ENCODE assay signal across 13 cellular contexts in the genomic region with DNA sequence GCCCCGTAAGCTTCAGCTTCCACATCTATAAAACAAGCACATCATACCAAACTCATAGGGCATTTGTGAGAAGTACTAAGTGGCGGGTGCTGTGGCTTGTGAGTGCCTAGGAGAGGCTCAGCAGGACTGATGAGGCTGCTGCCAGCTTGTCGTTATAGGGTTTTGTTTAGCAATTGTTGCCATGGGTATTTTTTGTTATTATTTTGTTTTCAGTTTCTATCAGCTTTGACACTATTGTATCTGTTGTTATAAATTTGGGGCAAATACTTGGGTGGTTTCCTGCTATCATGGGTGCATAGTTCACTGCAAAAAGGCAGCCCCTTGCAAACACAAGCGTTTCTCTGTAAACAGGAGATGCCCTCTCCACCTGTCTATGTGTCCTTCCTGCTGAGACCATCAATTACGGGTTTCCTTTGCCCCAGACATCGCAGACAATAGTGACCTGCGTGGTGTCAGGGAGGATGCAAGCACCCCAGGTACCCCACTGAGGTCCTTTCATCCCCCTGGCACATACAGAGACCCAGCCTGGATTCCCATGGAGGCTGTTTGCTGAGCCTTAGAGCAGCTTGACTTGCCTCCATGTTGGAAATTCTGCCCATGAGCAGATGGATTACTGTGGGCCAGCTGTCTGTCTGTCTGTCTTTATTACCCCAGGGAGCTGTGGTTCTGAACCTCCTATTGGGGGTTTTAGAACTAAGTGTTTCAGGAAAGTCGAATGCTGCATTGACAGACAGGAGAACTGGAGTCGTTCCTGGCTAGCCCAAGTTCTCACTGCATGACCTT. TPM values are rescaled to one million over a fixed set of nuclear protein-coding genes. Genes with fewer than 3 reads are reported as not detected.
DNase-seq lines count a peak whose midpoint lies in the region; ATAC-seq and TF ChIP-seq lines count a peak whose summit lies in the region.
"Had no signal": no experiment of that assay in that cellular context is flagged by ENCODE, and none has a peak within 500 bp of the region (broad histone marks: within the 10 kb centered on the region; RNA-seq: fewer than 3 reads in every experiment).

No MANE protein-coding gene starts in this region.

- H3K27ac Mint-ChIP-seq in activated CD4-positive, alpha-beta memory T cell treated with anti-CD3 and anti-CD28 coated beads, Interleukin-2, amount 10 ng/mL, durations not matched to agents 7 days and 5 days, result peak overlapping the region; percentile 97

- no peaks in the 10 kb centered on the region for H4K20me1 ChIP-seq in DND-41 (ENCODE audit: insufficient read depth, low read length)

- H3K9ac ChIP-seq in DND-41 (ENCODE audit: low read depth, low read length) (peak overlapping the region; percentile 25; the same call in 1 of the 2 replicates), mucosa of rectum (ENCODE audit: low read depth in 1 of 2, low read length in 2 of 2) (peak overlapping the region in 1 of 2 donors; percentile 41)

- CTCF ChIA-PET in activated CD4-positive, alpha-beta memory T cell treated with anti-CD3 and anti-CD28 coated beads, Interleukin-2, amount 10 ng/mL, durations not matched to agents 7 days and 5 days (lab: Charles Lee), result interaction anchor here (1.2 to 4.6 kb wide), 5 partner anchors 8 to 27 kb away, joined by 3 to 33 read pairs (median 6); no protein-coding TSS in a partner anchor

- H3K9me3 ChIP-seq in DND-41 (ENCODE audit: insufficient read depth, low read length, severe bottlenecking), result no peaks in the 10 kb centered on the region
- no peaks in the 10 kb centered on the region for H3K9me3 ChIP-seq in mucosa of rectum (ENCODE audit: control insufficient read depth in 2 of 2, low read length in 2 of 2)

- H3K4me3 Mint-ChIP-seq in activated CD4-positive, alpha-beta memory T cell treated with anti-CD3 and anti-CD28 coated beads, Interleukin-2, amount 10 ng/mL, durations not matched to agents 7 days and 5 days, result no peak overlapping the region
- H3K4me3 Mint-ChIP-seq: neural crest cell had no signal

- H3K79me2 ChIP-seq in DND-41 (ENCODE audit: insufficient read depth, low read length), result peaks cover 17% of the 10 kb centered on the region

- TF ChIP-seq CTCF in DND-41 (IDR thresholded peaks at IDR 0.05; ENCODE audit: borderline replicate concordance, extremely low read depth, low read length, poor library complexity, severe bottlenecking), result no peak

- no peak overlapping the region for H3K4me2 ChIP-seq in DND-41 (ENCODE audit: insufficient read depth, low read length)

- H3K9me3 Mint-ChIP-seq in activated CD4-positive, alpha-beta memory T cell treated with anti-CD3 and anti-CD28 coated beads, Interleukin-2, amount 10 ng/mL, durations not matched to agents 7 days and 5 days, result no peaks in the 10 kb centered on the region
- H3K9me3 Mint-ChIP-seq: neural crest cell had no signal

- H3K36me3 Mint-ChIP-seq in activated CD4-positive, alpha-beta memory T cell treated with anti-CD3 and anti-CD28 coated beads, Interleukin-2, amount 10 ng/mL, durations not matched to agents 7 days and 5 days (ENCODE audit: low read depth), result peaks cover 7% of the 10 kb centered on the region

- H3K27ac ChIP-seq in DND-41 (ENCODE audit: low read length) (peak overlapping the region; percentile 84), mucosa of rectum (ENCODE audit: low read depth in 2 of 2, low read length in 2 of 2) (peak overlapping the region; percentile 30 to 63)
- H3K27ac ChIP-seq: brain microvascular endothelial cell had no signal

- H3K36me3 ChIP-seq in DND-41 (ENCODE audit: insufficient read depth, low read length) (no peaks in the 10 kb centered on the region), mucosa of rectum (ENCODE audit: control insufficient read depth in 2 of 2, insufficient read depth in 2 of 2, low read length in 2 of 2) (no peaks in the 10 kb centered on the region)
- H3K36me3 ChIP-seq: brain microvascular endothelial cell had no signal

- DNase-seq in DND-41, result no peak
- peak; percentile 68 for DNase-seq in NCI-H2029 (lab: John Stamatoyannopoulos, UW)
- DNase-seq in activated CD4-positive, alpha-beta memory T cell treated with anti-CD3 and anti-CD28 coated beads, Interleukin-2, amount 10 ng/mL, durations not matched to agents 7 days and 5 days, result peak; percentile 55
- DNase-seq in SW 1271 (lab: John Stamatoyannopoulos, UW), result no peak
- DNase-seq: brain microvascular endothelial cell, Karpas-422 had no signal

- no peaks in the 10 kb centered on the region for H3K27me3 Mint-ChIP-seq in activated CD4-positive, alpha-beta memory T cell treated with anti-CD3 and anti-CD28 coated beads, Interleukin-2, amount 10 ng/mL, durations not matched to agents 7 days and 5 days

- no peak overlapping the region for H3K4me3 ChIP-seq in DND-41 (ENCODE audit: low read depth in 1 of 2, low read length in 2 of 2)
- no peak overlapping the region for H3K4me3 ChIP-seq in mucosa of rectum (ENCODE audit: low read length in 2 of 2)

- ATAC-seq in DND-41 (ENCODE audit: insufficient read depth, low read depth), result no peak
- ATAC-seq in GM21528 (IDR thresholded peaks at IDR 0.05; ENCODE audit: low FRiP score, unreplicated experiment), result no peak
- ATAC-seq in HG03159 (IDR thresholded peaks at IDR 0.05; ENCODE audit: unreplicated experiment), result no peak
- ATAC-seq in GM19351 (IDR thresholded peaks at IDR 0.05; ENCODE audit: unreplicated experiment), result no peak
- ATAC-seq: HCT116, SK-N-SH treated with all-trans-retinoic acid at 6 μM for 48 hours had no signal

- peak overlapping the region; percentile 72; the same call in 1 of the 2 replicates for H2AFZ ChIP-seq in DND-41 (ENCODE audit: low read depth, low read length)

- H3K4me1 Mint-ChIP-seq in activated CD4-positive, alpha-beta memory T cell treated with anti-CD3 and anti-CD28 coated beads, Interleukin-2, amount 10 ng/mL, durations not matched to agents 7 days and 5 days, result peaks cover 65% of the 10 kb centered on the region

- H3K27me3 ChIP-seq in DND-41 (ENCODE audit: insufficient read depth, low read length, poor library complexity) (no peaks in the 10 kb centered on the region), mucosa of rectum (ENCODE audit: control insufficient read depth in 2 of 2, insufficient read depth in 2 of 2, low read length in 2 of 2) (no peaks in the 10 kb centered on the region)
- H3K27me3 ChIP-seq: brain microvascular endothelial cell had no signal

- H3K4me1 ChIP-seq in DND-41 (ENCODE audit: insufficient read depth, low read length), result peaks cover 45% of the 10 kb centered on the region
- peaks cover 5 to 7% of the 10 kb centered on the region in 2 donors for H3K4me1 ChIP-seq in mucosa of rectum (ENCODE audit: control insufficient read depth in 2 of 2, insufficient read depth in 2 of 2, low read length in 2 of 2)

- POLR2A ChIA-PET in activated CD4-positive, alpha-beta memory T cell treated with anti-CD3 and anti-CD28 coated beads, Interleukin-2, amount 10 ng/mL, durations not matched to agents 7 days and 5 days (lab: Charles Lee), result interaction anchor here (0.6 to 10.5 kb wide), 10 partner anchors 9 to 629 kb away, joined by 3 to 225 read pairs (median 4); partner anchors contain the start of genes CMTR1, TBC1D22B, TMEM217 and ZFAND3

RNA-seq across cellular contexts. Expression of gene CCDC167, which starts 3.2 kb away (rescaled TPM):
- 10 to 100 TPM; 52.2 to 55.0 TPM for total RNA-seq in activated CD4-positive, alpha-beta memory T cell treated with anti-CD3 and anti-CD28 coated beads, Interleukin-2, amount 10 ng/mL, durations not matched to agents 7 days and 5 days

Comparison
In these comparisons a context has a peak if more than half of its experiments do, and no peak if none do; other contexts are left out.
1. DNase-seq: peak in NCI-H2029 (single experiment) and activated CD4-positive, alpha-beta memory T cell treated with anti-CD3 and anti-CD28 coated beads, Interleukin-2, amount 10 ng/mL, durations not matched to agents 7 days and 5 days (single experiment); none in DND-41 (single experiment) and SW 1271 (0 of 2).